In genomic region chr10:100043796-100044195, GRCh38 we compare ENCODE assay signal across 12 cellular contexts. TPM values are rescaled to one million over a fixed set of nuclear protein-coding genes. Genes with fewer than 3 reads are reported as not detected.
DNase-seq lines count a peak whose midpoint lies in the region; ATAC-seq and TF ChIP-seq lines count a peak whose summit lies in the region.
"Had no signal": no experiment of that assay in that cellular context is flagged by ENCODE, and none has a peak within 500 bp of the region (broad histone marks: within the 10 kb centered on the region; RNA-seq: fewer than 3 reads in every experiment).

No MANE protein-coding gene starts in this region.

- peak overlapping the region in 1 of 3 experiments; percentile 6 for H3K4me3 Mint-ChIP-seq in nephron
- H3K4me3 Mint-ChIP-seq in activated T-helper 2 cell treated with anti-CD3 and anti-CD28 coated beads, Interferon-gamma antibody, Interleukin-2, Interleukin-4, amounts not matched to agents 10 μg/mL and 5 μg/mL and 100 μg/mL, durations not matched to agents 14 hours and 24 hours and 36 hours (ENCODE audit: low read depth): no peak overlapping the region
- no peak overlapping the region for H3K4me3 Mint-ChIP-seq in stimulated activated naive CD8-positive, alpha-beta T cell treated with anti-CD3 and anti-CD28 coated beads, Interleukin-15, amount 100 ng/mL, for 72 hours
- H3K4me3 Mint-ChIP-seq: activated CD8-positive, alpha-beta T cell treated with anti-CD3 and anti-CD28 coated beads, Interleukin-2, amount 10 ng/mL, durations not matched to agents 7 days and 5 days had no signal

- no peaks in the 10 kb centered on the region for H3K36me3 Mint-ChIP-seq in nephron (ENCODE audit: low read depth)
- H3K36me3 Mint-ChIP-seq in activated T-helper 2 cell treated with anti-CD3 and anti-CD28 coated beads, Interferon-gamma antibody, Interleukin-2, Interleukin-4, amounts not matched to agents 10 μg/mL and 5 μg/mL and 100 μg/mL, durations not matched to agents 14 hours and 24 hours and 36 hours (ENCODE audit: low read depth): no peaks in the 10 kb centered on the region

- no peak for ATAC-seq in stimulated activated naive CD8-positive, alpha-beta T cell treated with anti-CD3 and anti-CD28 coated beads, Interleukin-15, amount 100 ng/mL, for 72 hours
- ATAC-seq in GM18861 (IDR thresholded peaks at IDR 0.05; ENCODE audit: unreplicated experiment): no peak
- ATAC-seq: activated CD8-positive, alpha-beta T cell treated with anti-CD3 and anti-CD28 coated beads, Interleukin-2, amount 10 ng/mL, durations not matched to agents 7 days and 5 days had no signal

- no peaks in the 10 kb centered on the region for H3K9me3 Mint-ChIP-seq in nephron
- no peaks in the 10 kb centered on the region for H3K9me3 Mint-ChIP-seq in activated T-helper 2 cell treated with anti-CD3 and anti-CD28 coated beads, Interferon-gamma antibody, Interleukin-2, Interleukin-4, amounts not matched to agents 10 μg/mL and 5 μg/mL and 100 μg/mL, durations not matched to agents 14 hours and 24 hours and 36 hours
- no peaks in the 10 kb centered on the region for H3K9me3 Mint-ChIP-seq in stimulated activated naive CD8-positive, alpha-beta T cell treated with anti-CD3 and anti-CD28 coated beads, Interleukin-15, amount 100 ng/mL, for 72 hours

- no peak overlapping the region for H3K4me3 ChIP-seq in A673 (ENCODE audit: low read depth, low read length, poor library complexity, severe bottlenecking)
- H3K4me3 ChIP-seq in NB4 (ENCODE audit: low read depth, low read length): no peak overlapping the region
- H3K4me3 ChIP-seq in esophagus squamous epithelium: no peak overlapping the region

- no peaks in the 10 kb centered on the region for H3K36me3 ChIP-seq in A673 (ENCODE audit: insufficient read depth, low read length, poor library complexity, severe bottlenecking)
- no peaks in the 10 kb centered on the region for H3K36me3 ChIP-seq in esophagus squamous epithelium

- peaks cover 43% of the 10 kb centered on the region for H3K4me1 Mint-ChIP-seq in nephron
- H3K4me1 Mint-ChIP-seq in activated T-helper 2 cell treated with anti-CD3 and anti-CD28 coated beads, Interferon-gamma antibody, Interleukin-2, Interleukin-4, amounts not matched to agents 10 μg/mL and 5 μg/mL and 100 μg/mL, durations not matched to agents 14 hours and 24 hours and 36 hours (ENCODE audit: low read depth): peaks cover 2% of the 10 kb centered on the region
- H3K4me1 Mint-ChIP-seq in stimulated activated naive CD8-positive, alpha-beta T cell treated with anti-CD3 and anti-CD28 coated beads, Interleukin-15, amount 100 ng/mL, for 72 hours: no peaks in the 10 kb centered on the region

- BruUV-seq in A673 (replicated peaks; lab: Mats Ljungman, UMichigan): no TSS peak

- H3K27ac ChIP-seq in A673 (ENCODE audit: low read depth, low read length, poor library complexity, severe bottlenecking) (peak overlapping the region; percentile 73), esophagus squamous epithelium (peak overlapping the region; percentile 71 to 87 (median 82))

- POLR2A ChIA-PET in A673 (lab: Charles Lee; ENCODE audit: low non-redundant PET): no interaction called here

- TF ChIP-seq POLR2A in NB4 (IDR thresholded peaks at IDR 0.05; ENCODE audit: extremely low read depth, insufficient read length) (no peak), esophagus squamous epithelium (IDR thresholded peaks at IDR 0.05) (no peak)

- H3K27ac Mint-ChIP-seq in nephron: peak overlapping the region; percentile 82 to 95 (median 89)
- no peak overlapping the region for H3K27ac Mint-ChIP-seq in activated T-helper 2 cell treated with anti-CD3 and anti-CD28 coated beads, Interferon-gamma antibody, Interleukin-2, Interleukin-4, amounts not matched to agents 10 μg/mL and 5 μg/mL and 100 μg/mL, durations not matched to agents 14 hours and 24 hours and 36 hours
- peak overlapping the region in 1 of 2 donors; percentile 34 for H3K27ac Mint-ChIP-seq in stimulated activated naive CD8-positive, alpha-beta T cell treated with anti-CD3 and anti-CD28 coated beads, Interleukin-15, amount 100 ng/mL, for 72 hours
- H3K27ac Mint-ChIP-seq: activated CD8-positive, alpha-beta T cell treated with anti-CD3 and anti-CD28 coated beads, Interleukin-2, amount 10 ng/mL, durations not matched to agents 7 days and 5 days had no signal

- intact Hi-C loops in A673 (cut with micrococcal nuclease; ENCODE audit: unreplicated experiment) (loop anchor here (2.0 to 5.0 kb wide), 2 partner anchors 66 to 189 kb away; no protein-coding TSS in a partner anchor), esophagus squamous epithelium (cut with DNase I) (loop anchor here (10.0 kb wide), 1 partner anchor 69 kb away; no protein-coding TSS in a partner anchor)
- intact Hi-C loops in activated T-helper 2 cell treated with anti-CD3 and anti-CD28 coated beads, Interferon-gamma antibody, Interleukin-2, Interleukin-4, amounts not matched to agents 10 μg/mL and 5 μg/mL and 100 μg/mL, durations not matched to agents 14 hours and 24 hours and 36 hours (cut with micrococcal nuclease): no loop called here

- WGBS in esophagus squamous epithelium, 2 donors: 20 to 35% methylated on average over 1 to 2 of the region's 3 CpGs

- H3K27me3 Mint-ChIP-seq in nephron (ENCODE audit: low read depth): no peaks in the 10 kb centered on the region
- H3K27me3 Mint-ChIP-seq in activated T-helper 2 cell treated with anti-CD3 and anti-CD28 coated beads, Interferon-gamma antibody, Interleukin-2, Interleukin-4, amounts not matched to agents 10 μg/mL and 5 μg/mL and 100 μg/mL, durations not matched to agents 14 hours and 24 hours and 36 hours (ENCODE audit: low read depth): peaks cover 2% of the 10 kb centered on the region
- H3K27me3 Mint-ChIP-seq in stimulated activated naive CD8-positive, alpha-beta T cell treated with anti-CD3 and anti-CD28 coated beads, Interleukin-15, amount 100 ng/mL, for 72 hours: peaks cover 16% of the 10 kb centered on the region

- H3K27me3 ChIP-seq in A673 (replicated peaks; ENCODE audit: insufficient read depth, low read depth, low read length, poor library complexity) (no peaks in the 10 kb centered on the region), esophagus squamous epithelium (no peaks in the 10 kb centered on the region)

- H3K9me3 ChIP-seq in A673 (ENCODE audit: low read depth, low read length, poor library complexity, severe bottlenecking) (no peaks in the 10 kb centered on the region), esophagus squamous epithelium (no peaks in the 10 kb centered on the region)

- H3K4me1 ChIP-seq in A673 (ENCODE audit: insufficient read depth, low read length, poor library complexity, severe bottlenecking) (peaks cover 27% of the 10 kb centered on the region), esophagus squamous epithelium (peaks cover 7 to 55% (median 18%) of the 10 kb centered on the region in 3 donors)

- DNase-seq in A673 (ENCODE audit: low spot score): peak; percentile 86
- peak; percentile 22 for DNase-seq in NB4 (ENCODE audit: low read depth)
- no peak for DNase-seq in esophagus squamous epithelium (lab: John Stamatoyannopoulos, UW)
- no peak for DNase-seq in activated T-helper 2 cell treated with anti-CD3 and anti-CD28 coated beads, Interferon-gamma antibody, Interleukin-2, Interleukin-4, amounts not matched to agents 10 μg/mL and 5 μg/mL and 100 μg/mL, durations not matched to agents 14 hours and 24 hours and 36 hours (ENCODE audit: low spot score)
- no peak for DNase-seq in stimulated activated naive CD8-positive, alpha-beta T cell treated with anti-CD3 and anti-CD28 coated beads, Interleukin-15, amount 100 ng/mL, for 72 hours
- no peak for DNase-seq in SHP77 treated with DMSO at 0.1 percent for 48 hours (lab: John Stamatoyannopoulos, UW)
- DNase-seq: activated CD8-positive, alpha-beta T cell treated with anti-CD3 and anti-CD28 coated beads, Interleukin-2, amount 10 ng/mL, durations not matched to agents 7 days and 5 days; C1 segment of cervical spinal cord; occipital lobe; stimulated activated naive CD4-positive, alpha-beta T cell had no signal

- CTCF ChIA-PET in A673 (lab: Charles Lee): interaction anchor here (0.5 to 3.4 kb wide), 5 partner anchors 72 to 560 kb away, joined by 3 to 35 read pairs (median 6); no protein-coding TSS in a partner anchor

- TF ChIP-seq CTCF in A673 (conservative IDR thresholded peaks at IDR 0.05; ENCODE audit: low read depth, low read length) (no peak), NB4 (IDR thresholded peaks at IDR 0.05; ENCODE audit: low read depth, low read length) (no peak), esophagus squamous epithelium (IDR thresholded peaks at IDR 0.05) (peak in 1 of 6 experiments; percentile 2), nephron (IDR thresholded peaks at IDR 0.05; ENCODE audit: unreplicated experiment in 3 of 3) (no peak)

RNA-seq across cellular contexts. Expression of gene DNMBP, which starts 34.0 kb away (rescaled TPM):
- total RNA-seq in A673 (2021): 23.6 and 28.0 TPM in 2 replicates
- 10 to 100 TPM in 3 of 4 donors, 1 to 10 TPM in 1; 9.5 to 15.8 (median 11.4) TPM for total RNA-seq in esophagus squamous epithelium
- 1.0 and 1.2 TPM in 2 replicates for total RNA-seq in activated T-helper 2 cell treated with anti-CD3 and anti-CD28 coated beads, Interferon-gamma antibody, Interleukin-2, Interleukin-4, amounts not matched to agents 10 μg/mL and 5 μg/mL and 100 μg/mL, durations not matched to agents 14 hours and 24 hours and 36 hours

RNA-seq across cellular contexts. Expression of gene CPN1, which starts 37.9 kb away (rescaled TPM):
- not detected in 2 replicates for total RNA-seq in A673 (2021)
- not detected for total RNA-seq in esophagus squamous epithelium
- total RNA-seq in activated T-helper 2 cell treated with anti-CD3 and anti-CD28 coated beads, Interferon-gamma antibody, Interleukin-2, Interleukin-4, amounts not matched to agents 10 μg/mL and 5 μg/mL and 100 μg/mL, durations not matched to agents 14 hours and 24 hours and 36 hours: not detected in 2 replicates
- total RNA-seq: activated CD8-positive, alpha-beta T cell treated with anti-CD3 and anti-CD28 coated beads, Interleukin-2, amount 10 ng/mL, durations not matched to agents 7 days and 5 days; occipital lobe had no signal

Comparison
In these comparisons a context has a peak if more than half of its experiments do, and no peak if none do; other contexts are left out.
1. DNase-seq: peak in A673 (single experiment) and NB4 (single experiment); none in esophagus squamous epithelium (single experiment), activated T-helper 2 cell treated with anti-CD3 and anti-CD28 coated beads, Interferon-gamma antibody, Interleukin-2, Interleukin-4, amounts not matched to agents 10 μg/mL and 5 μg/mL and 100 μg/mL, durations not matched to agents 14 hours and 24 hours and 36 hours (single experiment), stimulated activated naive CD8-positive, alpha-beta T cell treated with anti-CD3 and anti-CD28 coated beads, Interleukin-15, amount 100 ng/mL, for 72 hours (0 of 2) and SHP77 treated with DMSO at 0.1 percent for 48 hours (single experiment).